14 cellular contexts compared by ENCODE assay signal in genomic region chr12:63982787-63983186, GRCh38.
"Had no signal": no experiment of that assay in that cellular context is flagged by ENCODE, and none has a peak within 500 bp of the region (broad histone marks: within the 10 kb centered on the region; RNA-seq: fewer than 3 reads in every experiment).

No MANE protein-coding gene starts in this region.

- DNase-seq: activated CD4-positive, alpha-beta T cell treated with anti-CD3 and anti-CD28 coated beads, Interleukin-2, amount 50 U/mL, for 4 hours; activated effector memory CD4-positive, alpha-beta T cell treated with anti-CD3 and anti-CD28 coated beads, Interleukin-2, amount 50 U/mL, for 16 hours; activated T-cell treated with anti-CD3 and anti-CD28 coated beads, Interleukin-2, amount 50 U/mL, for 4 hours; anterior cingulate cortex; endodermal cell; erythroblast; naive thymus-derived CD4-positive, alpha-beta T cell; posterior cingulate gyrus had no signal

- ATAC-seq: activated CD4-positive, CD25-positive, alpha-beta regulatory T cell treated with anti-CD3 and anti-CD28 coated beads, Interleukin-2, amount 50 U/mL, for 24 hours; activated T-cell treated with anti-CD3 and anti-CD28 coated beads, Interleukin-2, amount 50 U/mL, for 4 hours; naive thymus-derived CD4-positive, alpha-beta T cell; stimulated activated effector memory CD8-positive, alpha-beta T cell treated with anti-CD3 and anti-CD28 coated beads, Interleukin-12 subunit alpha, Interleukin-12 subunit beta, amount 100 ng/mL, for 72 hours had no signal

- H3K9me3 Mint-ChIP-seq: activated T-cell treated with anti-CD3 and anti-CD28 coated beads, Interleukin-2, amount 50 U/mL, for 4 hours; endodermal cell; naive thymus-derived CD4-positive, alpha-beta T cell; stimulated activated effector memory CD8-positive, alpha-beta T cell treated with anti-CD3 and anti-CD28 coated beads, Interleukin-12 subunit alpha, Interleukin-12 subunit beta, amount 100 ng/mL, for 72 hours had no signal

- H3K4me1 ChIP-seq: right atrium auricular region had no signal

- H3K27me3 ChIP-seq: hepatocyte, right atrium auricular region, tibial nerve had no signal

- H3K4me1 Mint-ChIP-seq: endodermal cell; stimulated activated effector memory CD8-positive, alpha-beta T cell treated with anti-CD3 and anti-CD28 coated beads, Interleukin-12 subunit alpha, Interleukin-12 subunit beta, amount 100 ng/mL, for 72 hours had no signal

- H3K36me3 Mint-ChIP-seq: activated naive CD8-positive, alpha-beta T cell; naive thymus-derived CD4-positive, alpha-beta T cell; stimulated activated effector memory CD8-positive, alpha-beta T cell treated with anti-CD3 and anti-CD28 coated beads, Interleukin-12 subunit alpha, Interleukin-12 subunit beta, amount 100 ng/mL, for 72 hours had no signal

- H3K27ac ChIP-seq: hepatocyte, right atrium auricular region had no signal

- H3K4me3 Mint-ChIP-seq: activated naive CD8-positive, alpha-beta T cell; activated T-cell treated with anti-CD3 and anti-CD28 coated beads, Interleukin-2, amount 50 U/mL, for 4 hours; endodermal cell; naive thymus-derived CD4-positive, alpha-beta T cell; stimulated activated effector memory CD8-positive, alpha-beta T cell treated with anti-CD3 and anti-CD28 coated beads, Interleukin-12 subunit alpha, Interleukin-12 subunit beta, amount 100 ng/mL, for 72 hours had no signal

- H3K4me3 ChIP-seq: hepatocyte, right atrium auricular region, tibial nerve had no signal

- H3K27ac Mint-ChIP-seq: activated naive CD8-positive, alpha-beta T cell; endodermal cell; naive thymus-derived CD4-positive, alpha-beta T cell; stimulated activated effector memory CD8-positive, alpha-beta T cell treated with anti-CD3 and anti-CD28 coated beads, Interleukin-12 subunit alpha, Interleukin-12 subunit beta, amount 100 ng/mL, for 72 hours had no signal

- H3K9me3 ChIP-seq: right atrium auricular region, tibial nerve had no signal

- H3K36me3 ChIP-seq: right atrium auricular region, tibial nerve had no signal
